Comparison of ENCODE assay signal across 23 cellular contexts in genomic region chr17:17415006-17415405, GRCh38.
DNase-seq lines count a peak whose midpoint lies in the region; ATAC-seq, FAIRE-seq and TF ChIP-seq lines count a peak whose summit lies in the region.
"Had no signal": no experiment of that assay in that cellular context is flagged by ENCODE, and none has a peak within 500 bp of the region (broad histone marks: within the 10 kb centered on the region; RNA-seq: fewer than 3 reads in every experiment).

No MANE protein-coding gene starts in this region.

- peak overlapping the region; percentile 81 for H2AFZ ChIP-seq in OCI-LY3 (ENCODE audit: low read depth, low read length)
- no peak overlapping the region for H2AFZ ChIP-seq in osteoblast (ENCODE audit: low read length)

- peak overlapping the region; percentile 81; the same call in 1 of the 2 replicates for H3K9ac ChIP-seq in OCI-LY3 (ENCODE audit: low read length)

- intact Hi-C loops in dorsolateral prefrontal cortex (cut with DNase I), result loop anchor here (5.0 kb wide), 2 partner anchors 52 to 58 kb away; no protein-coding TSS in a partner anchor

- no peaks in the 10 kb centered on the region for H3K79me2 ChIP-seq in OCI-LY3 (ENCODE audit: low read length)
- H3K79me2 ChIP-seq in osteoblast (ENCODE audit: insufficient read depth, low read length), result no peaks in the 10 kb centered on the region

- peaks cover 30% of the 10 kb centered on the region for H3K4me1 ChIP-seq in OCI-LY3 (ENCODE audit: low read length)
- H3K4me1 ChIP-seq in osteoblast (ENCODE audit: insufficient read depth, low read length), result peaks cover 61% of the 10 kb centered on the region

- H3K27me3 ChIP-seq in AG04450 (ENCODE audit: control insufficient read depth, insufficient read depth, low read length) (no peaks in the 10 kb centered on the region), OCI-LY3 (ENCODE audit: low read depth, low read length) (no peaks in the 10 kb centered on the region), dorsolateral prefrontal cortex (peaks cover 0 to 18% (median 0%) of the 10 kb centered on the region in 45 donors), osteoblast (ENCODE audit: insufficient read depth, low read length) (no peaks in the 10 kb centered on the region)
- H3K27me3 ChIP-seq: adrenal gland, cardiac muscle cell, upper lobe of left lung had no signal

- no peak overlapping the region for H3K4me3 Mint-ChIP-seq in activated T-cell treated with anti-CD3 and anti-CD28 coated beads, Interleukin-2, amount 50 U/mL, for 72 hours
- H3K4me3 Mint-ChIP-seq: dendritic cell treated with granulocyte-macrophage colony-stimulating factor and Interleukin-4, amounts not matched to agents 40 ng/mL and 50 ng/mL, for 4 days; stimulated activated naive CD8-positive, alpha-beta T cell treated with anti-CD3 and anti-CD28 coated beads, Interleukin-15, Interleukin-2, amounts not matched to agents 100 ng/mL and 50 ng/mL, for 24 hours; WTC11 had no signal

- no peak for TF ChIP-seq POLR2A in H54 (IDR thresholded peaks at IDR 0.05; ENCODE audit: low read depth, low read length)

- FAIRE-seq in H54 (lab: Jason Lieb, UNC), result no peak

- POLR2A ChIA-PET in AG04450 (lab: Yijun Ruan, JAX), result interaction anchor here (1.7 kb wide), 1 partner anchor 20 kb away, joined by 6 read pairs; no protein-coding TSS in a partner anchor

- H3K9me3 Mint-ChIP-seq in activated T-cell treated with anti-CD3 and anti-CD28 coated beads, Interleukin-2, amount 50 U/mL, for 72 hours, result no peaks in the 10 kb centered on the region
- H3K9me3 Mint-ChIP-seq: dendritic cell treated with granulocyte-macrophage colony-stimulating factor and Interleukin-4, amounts not matched to agents 40 ng/mL and 50 ng/mL, for 4 days had no signal

- H3K4me2 ChIP-seq in OCI-LY3 (ENCODE audit: low read length) (peak overlapping the region; percentile 99), osteoblast (ENCODE audit: insufficient read depth, low read length) (peak overlapping the region; percentile 82)

- CTCF ChIA-PET in AG04450 (lab: Charles Lee), result interaction anchor here (1.8 to 2.8 kb wide), 2 partner anchors 20 to 82 kb away, joined by 5 to 12 read pairs; no protein-coding TSS in a partner anchor

- TF ChIP-seq CTCF in AG04450 (IDR thresholded peaks at IDR 0.05; ENCODE audit: low read depth, low read length) (no peak), OCI-LY3 (IDR thresholded peaks at IDR 0.05; ENCODE audit: low read depth, low read length) (no peak), dorsolateral prefrontal cortex (IDR thresholded peaks at IDR 0.05 in 54 of 56, conservative IDR thresholded peaks at IDR 0.05 in 2 of 56; ENCODE audit: low read depth in 1 of 56, partially characterized antibody in 56 of 56) (no peak), osteoblast (IDR thresholded peaks at IDR 0.05; ENCODE audit: extremely low read depth, low read depth, low read length) (no peak)

- H3K27ac Mint-ChIP-seq in activated T-cell treated with anti-CD3 and anti-CD28 coated beads, Interleukin-2, amount 50 U/mL, for 72 hours, result no peak overlapping the region
- H3K27ac Mint-ChIP-seq: dendritic cell treated with granulocyte-macrophage colony-stimulating factor and Interleukin-4, amounts not matched to agents 40 ng/mL and 50 ng/mL, for 4 days; stimulated activated naive CD8-positive, alpha-beta T cell treated with anti-CD3 and anti-CD28 coated beads, Interleukin-15, Interleukin-2, amounts not matched to agents 100 ng/mL and 50 ng/mL, for 24 hours; WTC11 had no signal

- no peak for ATAC-seq in activated T-cell treated with anti-CD3 and anti-CD28 coated beads, Interleukin-2, amount 50 U/mL, for 72 hours (replicated peaks in 1 of 2)
- ATAC-seq: WTC11 had no signal

- no peaks in the 10 kb centered on the region for H3K36me3 ChIP-seq in OCI-LY3 (replicated peaks; ENCODE audit: low read depth, low read length)
- H3K36me3 ChIP-seq in osteoblast (ENCODE audit: insufficient read depth, low read length), result no peaks in the 10 kb centered on the region
- H3K36me3 ChIP-seq: adrenal gland, cardiac muscle cell, upper lobe of left lung had no signal

- H3K36me3 Mint-ChIP-seq in activated T-cell treated with anti-CD3 and anti-CD28 coated beads, Interleukin-2, amount 50 U/mL, for 72 hours (ENCODE audit: insufficient read depth in 2 of 2), result no peaks in the 10 kb centered on the region
- H3K36me3 Mint-ChIP-seq: WTC11 had no signal

- H3K4me3 ChIP-seq in AG04450 (ENCODE audit: low read depth, low read length), result no peak overlapping the region
- H3K4me3 ChIP-seq in OCI-LY3 (ENCODE audit: low read length), result peak overlapping the region; percentile 79
- H3K4me3 ChIP-seq in dorsolateral prefrontal cortex, result no peak overlapping the region
- no peak overlapping the region for H3K4me3 ChIP-seq in osteoblast (ENCODE audit: insufficient read depth, low read length)
- H3K4me3 ChIP-seq: cardiac muscle cell, SK-N-MC, upper lobe of left lung had no signal

- H3K4me1 Mint-ChIP-seq in activated T-cell treated with anti-CD3 and anti-CD28 coated beads, Interleukin-2, amount 50 U/mL, for 72 hours (ENCODE audit: low read depth), result peaks cover 34% of the 10 kb centered on the region

- H4K20me1 ChIP-seq in OCI-LY3 (ENCODE audit: insufficient read depth, low read length) (no peaks in the 10 kb centered on the region), osteoblast (ENCODE audit: insufficient read depth, low read length) (no peaks in the 10 kb centered on the region)

- DNase-seq in AG04450 (ENCODE audit: low read depth, low spot score) (no peak), dorsolateral prefrontal cortex (no peak), osteoblast (ENCODE audit: insufficient read length, low spot score, missing footprints) (no peak), mesenteric fat pad (ENCODE audit: low spot score) (no peak), H54 (ENCODE audit: insufficient read length, low spot score) (no peak)
- no peak for DNase-seq in activated CD8-positive, alpha-beta memory T cell treated with anti-CD3 and anti-CD28 coated beads for 24 hours
- no peak for DNase-seq in activated T-cell treated with anti-CD3 and anti-CD28 coated beads, Interleukin-2, amount 50 U/mL, for 72 hours
- DNase-seq: activated CD8-positive, alpha-beta memory T cell treated with anti-CD3 and anti-CD28 coated beads, Interleukin-2, amount 50 U/mL, for 4 hours; activated gamma-delta T cell; Calu3; foreskin melanocyte; NCI-H2081 treated with DMSO at 0.1 percent for 48 hours; stimulated activated CD4-positive, alpha-beta T cell treated with anti-CD3 and anti-CD28 coated beads, Interleukin-12 subunit alpha, Interleukin-12 subunit beta, amount 100 ng/mL, for 4 hours; stimulated activated CD4-positive, alpha-beta T cell treated with anti-CD3 and anti-CD28 coated beads, Interleukin-4, amount 100 ng/mL, for 4 hours; T-helper 2 cell; upper lobe of left lung had no signal

- H3K27me3 Mint-ChIP-seq in activated T-cell treated with anti-CD3 and anti-CD28 coated beads, Interleukin-2, amount 50 U/mL, for 72 hours (ENCODE audit: low read depth), result peaks cover 10% of the 10 kb centered on the region
- H3K27me3 Mint-ChIP-seq: stimulated activated naive CD8-positive, alpha-beta T cell treated with anti-CD3 and anti-CD28 coated beads, Interleukin-15, Interleukin-2, amounts not matched to agents 100 ng/mL and 50 ng/mL, for 24 hours had no signal

- H3K9me3 ChIP-seq in AG04450 (ENCODE audit: control insufficient read depth, insufficient read depth, low read length) (peaks cover 2% of the 10 kb centered on the region; the same call in 1 of the 2 replicates), OCI-LY3 (ENCODE audit: insufficient read depth, low read length) (0 out of 2 replicates have a peak, but pooled peaks cover 5% of the 10 kb centered on the region), osteoblast (ENCODE audit: low read depth, low read length) (no peaks in the 10 kb centered on the region)
- H3K9me3 ChIP-seq: adrenal gland, upper lobe of left lung had no signal

- peak overlapping the region; percentile 84 for H3K27ac ChIP-seq in AG04450 (ENCODE audit: low read depth, low read length)
- H3K27ac ChIP-seq in OCI-LY3 (ENCODE audit: low read length), result peak overlapping the region; percentile 91
- peak overlapping the region in 55 of 59 donors; percentile 12 to 92 (median 73) for H3K27ac ChIP-seq in dorsolateral prefrontal cortex
- H3K27ac ChIP-seq in osteoblast (ENCODE audit: low read depth, low read length), result peak overlapping the region; percentile 93
- H3K27ac ChIP-seq: cardiac muscle cell, SK-N-MC had no signal
